1 cellular context compared by ENCODE assay signal in the genomic region with DNA sequence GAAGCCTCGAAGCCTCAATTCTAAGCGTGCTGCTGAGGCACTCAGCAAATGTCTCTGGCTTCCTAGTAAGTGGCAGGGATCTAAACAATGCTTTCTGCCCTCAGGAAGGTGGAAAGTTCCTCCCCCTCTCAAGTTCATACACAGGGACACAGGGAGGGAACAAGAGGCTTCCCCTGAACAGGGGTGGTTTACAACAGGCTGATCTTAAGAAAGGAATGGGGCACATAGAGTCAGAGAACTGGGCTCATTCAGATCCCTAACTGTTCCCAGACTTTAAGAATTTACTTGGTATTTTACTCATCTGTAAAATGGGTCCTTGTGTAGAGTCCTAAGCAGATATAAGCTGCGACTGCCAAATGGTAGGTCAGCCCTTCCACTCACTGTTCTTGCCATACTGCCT.
TF ChIP-seq lines count a peak whose summit lies in the region.

No MANE protein-coding gene starts in this region.

TF ChIP-seq in GM23338, 12 proteins besides CTCF, POLR2A, EP300 and RAD21 (continued from another document):
- TF ChIP-seq, protein P1, sequence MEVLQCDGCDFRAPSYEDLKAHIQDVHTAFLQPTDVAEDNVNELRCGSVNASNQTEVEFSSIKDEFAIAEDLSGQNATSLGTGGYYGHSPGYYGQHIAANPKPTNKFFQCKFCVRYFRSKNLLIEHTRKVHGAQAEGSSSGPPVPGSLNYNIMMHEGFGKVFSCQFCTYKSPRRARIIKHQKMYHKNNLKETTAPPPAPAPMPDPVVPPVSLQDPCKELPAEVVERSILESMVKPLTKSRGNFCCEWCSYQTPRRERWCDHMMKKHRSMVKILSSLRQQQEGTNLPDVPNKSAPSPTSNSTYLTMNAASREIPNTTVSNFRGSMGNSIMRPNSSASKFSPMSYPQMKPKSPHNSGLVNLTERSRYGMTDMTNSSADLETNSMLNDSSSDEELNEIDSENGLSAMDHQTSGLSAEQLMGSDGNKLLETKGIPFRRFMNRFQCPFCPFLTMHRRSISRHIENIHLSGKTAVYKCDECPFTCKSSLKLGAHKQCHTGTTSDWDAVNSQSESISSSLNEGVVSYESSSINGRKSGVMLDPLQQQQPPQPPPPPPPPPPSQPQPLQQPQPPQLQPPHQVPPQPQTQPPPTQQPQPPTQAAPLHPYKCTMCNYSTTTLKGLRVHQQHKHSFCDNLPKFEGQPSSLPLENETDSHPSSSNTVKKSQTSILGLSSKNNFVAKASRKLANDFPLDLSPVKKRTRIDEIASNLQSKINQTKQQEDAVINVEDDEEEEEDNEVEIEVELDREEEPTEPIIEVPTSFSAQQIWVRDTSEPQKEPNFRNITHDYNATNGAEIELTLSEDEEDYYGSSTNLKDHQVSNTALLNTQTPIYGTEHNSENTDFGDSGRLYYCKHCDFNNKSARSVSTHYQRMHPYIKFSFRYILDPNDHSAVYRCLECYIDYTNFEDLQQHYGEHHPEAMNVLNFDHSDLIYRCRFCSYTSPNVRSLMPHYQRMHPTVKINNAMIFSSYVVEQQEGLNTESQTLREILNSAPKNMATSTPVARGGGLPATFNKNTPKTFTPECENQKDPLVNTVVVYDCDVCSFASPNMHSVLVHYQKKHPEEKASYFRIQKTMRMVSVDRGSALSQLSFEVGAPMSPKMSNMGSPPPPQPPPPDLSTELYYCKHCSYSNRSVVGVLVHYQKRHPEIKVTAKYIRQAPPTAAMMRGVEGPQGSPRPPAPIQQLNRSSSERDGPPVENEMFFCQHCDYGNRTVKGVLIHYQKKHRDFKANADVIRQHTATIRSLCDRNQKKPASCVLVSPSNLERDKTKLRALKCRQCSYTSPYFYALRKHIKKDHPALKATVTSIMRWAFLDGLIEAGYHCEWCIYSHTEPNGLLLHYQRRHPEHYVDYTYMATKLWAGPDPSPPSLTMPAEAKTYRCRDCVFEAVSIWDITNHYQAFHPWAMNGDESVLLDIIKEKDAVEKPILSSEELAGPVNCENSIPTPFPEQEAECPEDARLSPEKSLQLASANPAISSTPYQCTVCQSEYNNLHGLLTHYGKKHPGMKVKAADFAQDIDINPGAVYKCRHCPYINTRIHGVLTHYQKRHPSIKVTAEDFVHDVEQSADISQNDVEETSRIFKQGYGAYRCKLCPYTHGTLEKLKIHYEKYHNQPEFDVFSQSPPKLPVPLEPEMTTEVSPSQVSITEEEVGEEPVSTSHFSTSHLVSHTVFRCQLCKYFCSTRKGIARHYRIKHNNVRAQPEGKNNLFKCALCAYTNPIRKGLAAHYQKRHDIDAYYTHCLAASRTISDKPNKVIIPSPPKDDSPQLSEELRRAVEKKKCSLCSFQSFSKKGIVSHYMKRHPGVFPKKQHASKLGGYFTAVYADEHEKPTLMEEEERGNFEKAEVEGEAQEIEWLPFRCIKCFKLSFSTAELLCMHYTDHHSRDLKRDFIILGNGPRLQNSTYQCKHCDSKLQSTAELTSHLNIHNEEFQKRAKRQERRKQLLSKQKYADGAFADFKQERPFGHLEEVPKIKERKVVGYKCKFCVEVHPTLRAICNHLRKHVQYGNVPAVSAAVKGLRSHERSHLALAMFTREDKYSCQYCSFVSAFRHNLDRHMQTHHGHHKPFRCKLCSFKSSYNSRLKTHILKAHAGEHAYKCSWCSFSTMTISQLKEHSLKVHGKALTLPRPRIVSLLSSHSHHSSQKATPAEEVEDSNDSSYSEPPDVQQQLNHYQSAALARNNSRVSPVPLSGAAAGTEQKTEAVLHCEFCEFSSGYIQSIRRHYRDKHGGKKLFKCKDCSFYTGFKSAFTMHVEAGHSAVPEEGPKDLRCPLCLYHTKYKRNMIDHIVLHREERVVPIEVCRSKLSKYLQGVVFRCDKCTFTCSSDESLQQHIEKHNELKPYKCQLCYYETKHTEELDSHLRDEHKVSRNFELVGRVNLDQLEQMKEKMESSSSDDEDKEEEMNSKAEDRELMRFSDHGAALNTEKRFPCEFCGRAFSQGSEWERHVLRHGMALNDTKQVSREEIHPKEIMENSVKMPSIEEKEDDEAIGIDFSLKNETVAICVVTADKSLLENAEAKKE (CRISPR knock-in tag; IDR thresholded peaks at IDR 0.05), result no peak
- TF ChIP-seq REST (IDR thresholded peaks at IDR 0.05; ENCODE audit: unreplicated experiment), result no peak
- no peak for TF ChIP-seq EZH2 (IDR thresholded peaks at IDR 0.05; ENCODE audit: low read depth, unreplicated experiment)
- no peak for TF ChIP-seq NANOG (IDR thresholded peaks at IDR 0.05; ENCODE audit: borderline replicate concordance)
- TF ChIP-seq CREB1 (CRISPR knock-in tag; IDR thresholded peaks at IDR 0.05; ENCODE audit: low read depth), result no peak
